ENCODE assay signal across 12 cellular contexts in the genomic region with DNA sequence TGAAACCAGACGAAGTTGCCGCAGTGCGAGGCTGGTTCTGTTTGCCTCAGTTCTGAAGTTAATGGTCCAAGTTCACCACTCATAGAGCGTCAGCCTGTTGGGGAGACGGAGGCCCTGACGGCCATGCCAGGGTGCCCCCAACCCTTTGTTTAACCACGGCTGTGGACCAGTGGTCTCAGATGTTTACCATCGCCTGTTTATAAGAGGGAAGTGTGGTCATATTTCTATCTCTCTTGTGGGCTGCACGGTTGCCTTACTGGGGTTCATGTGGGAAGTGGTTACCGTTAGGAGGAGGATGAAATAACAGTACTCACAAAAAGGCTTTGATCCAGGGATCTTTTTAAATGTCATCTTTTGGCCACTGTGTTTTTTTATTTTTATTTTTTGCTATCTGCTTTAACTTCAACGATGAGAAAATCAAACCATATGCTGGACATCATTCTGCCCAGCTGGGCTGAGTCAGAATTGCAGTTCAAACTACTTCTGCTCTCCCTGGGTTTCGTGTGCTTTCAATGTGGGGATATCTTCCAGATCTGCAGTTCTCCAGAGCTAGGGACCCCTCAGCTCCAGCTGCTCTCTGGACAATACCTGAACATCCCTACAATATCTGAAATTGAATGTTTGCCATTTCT. TPM values are rescaled to one million over a fixed set of nuclear protein-coding genes. Genes with fewer than 3 reads are reported as not detected.
A peak's percentile ranks its signal among the peaks of the same experiment; 100 is the strongest.
DNase-seq lines count a peak whose midpoint lies in the region; ATAC-seq, FAIRE-seq and TF ChIP-seq lines count a peak whose summit lies in the region.
"Had no signal": no experiment of that assay in that cellular context is flagged by ENCODE, and none has a peak within 500 bp of the region (broad histone marks: within the 10 kb centered on the region; RNA-seq: fewer than 3 reads in every experiment).

No MANE protein-coding gene starts in this region.

- no peak for TF ChIP-seq POLR2A in upper lobe of left lung (IDR thresholded peaks at IDR 0.05)

- TF ChIP-seq CTCF in right atrium auricular region (IDR thresholded peaks at IDR 0.05) (no peak), activated B cell treated with CpG ODN at 0.5 μM for 24 hours (IDR thresholded peaks at IDR 0.05) (no peak), upper lobe of left lung (IDR thresholded peaks at IDR 0.05) (no peak), kidney (IDR thresholded peaks at IDR 0.05; ENCODE audit: borderline replicate concordance, extremely low read depth, insufficient read depth) (no peak)

- no peak for FAIRE-seq in kidney (lab: Jason Lieb, UNC)

- peaks cover 30% of the 10 kb centered on the region for H3K36me3 Mint-ChIP-seq in activated B cell treated with CpG ODN at 0.5 μM for 24 hours (ENCODE audit: low read depth)

- TF ChIP-seq EP300 in upper lobe of left lung (IDR thresholded peaks at IDR 0.05) = no peak

- no peak overlapping the region for H3K9ac ChIP-seq in kidney (ENCODE audit: low read length in 2 of 2)

- no peak for DNase-seq in right atrium auricular region (ENCODE audit: low spot score)
- DNase-seq in cardiac septum (ENCODE audit: low spot score) = no peak
- DNase-seq in activated B cell treated with CpG ODN at 0.5 μM for 24 hours = no peak
- DNase-seq in germinal center (ENCODE audit: low spot score) = peak; percentile 38
- no peak for DNase-seq in upper lobe of left lung
- no peak for DNase-seq in kidney
- no peak for DNase-seq in cerebellar nuclear complex (lab: John Stamatoyannopoulos, UW)
- DNase-seq in hippocampal formation (lab: John Stamatoyannopoulos, UW) = no peak
- DNase-seq: activated CD4-positive, alpha-beta T cell treated with anti-CD3 and anti-CD28 coated beads, Interleukin-2, amount 50 U/mL, for 1 hour; NCI-H524 treated with DMSO at 0.1 percent for 48 hours; retina had no signal

- peak overlapping the region; percentile 77 for H3K4me3 Mint-ChIP-seq in activated B cell treated with CpG ODN at 0.5 μM for 24 hours

- POLR2A ChIA-PET in activated B cell treated with CpG ODN at 0.5 μM for 24 hours (lab: Charles Lee) = interaction anchor here (0.7 to 36.9 kb wide), 12 partner anchors 11 to 1779 kb away, joined by 3 to 1703 read pairs (median 4); a partner anchor contains a TSS

- CTCF ChIA-PET in activated B cell treated with CpG ODN at 0.5 μM for 24 hours (lab: Charles Lee) = interaction anchor here (0.6 to 7.8 kb wide), 6 partner anchors 10 to 133 kb away, joined by 3 to 70 read pairs (median 16); a partner anchor contains a TSS

- H3K9me3 ChIP-seq in right atrium auricular region = no peaks in the 10 kb centered on the region
- no peaks in the 10 kb centered on the region for H3K9me3 ChIP-seq in upper lobe of left lung
- H3K9me3 ChIP-seq in kidney (ENCODE audit: control insufficient read depth in 1 of 2, low read length in 2 of 2) = no peaks in the 10 kb centered on the region

- H3K4me1 ChIP-seq in right atrium auricular region (peaks cover 0 to 92% of the 10 kb centered on the region in 2 donors), upper lobe of left lung (peaks cover 64 to 87% (median 75%) of the 10 kb centered on the region in 4 donors), kidney (ENCODE audit: control insufficient read depth in 1 of 2, insufficient read depth in 1 of 2, low read depth in 1 of 2, low read length in 2 of 2) (peaks cover 42 to 56% of the 10 kb centered on the region in 2 donors)

- H3K27ac ChIP-seq in right atrium auricular region (peak overlapping the region; percentile 75 to 80), upper lobe of left lung (peak overlapping the region; percentile 8 to 72 (median 44)), kidney (ENCODE audit: low read depth in 2 of 2, low read length in 2 of 2) (no peak overlapping the region)
- H3K27ac ChIP-seq: C4-2B had no signal

- no peak for ATAC-seq in activated B cell treated with CpG ODN at 0.5 μM for 24 hours (ENCODE audit: low read depth)
- ATAC-seq in upper lobe of left lung (ENCODE audit: low FRiP score in 2 of 2) = no peak

- H3K27me3 ChIP-seq in right atrium auricular region = no peaks in the 10 kb centered on the region
- H3K27me3 ChIP-seq in upper lobe of left lung = no peaks in the 10 kb centered on the region

- intact Hi-C loops in cardiac septum (cut with DNase I) = loop anchor here (2.0 kb wide), 1 partner anchor 18 kb away; a partner anchor contains a TSS
- intact Hi-C loops in activated B cell treated with CpG ODN at 0.5 μM for 24 hours (cut with micrococcal nuclease) = loop anchor here (5.0 to 10.0 kb wide), 4 partner anchors 51 to 462 kb away; a partner anchor contains a TSS
- intact Hi-C loops in kidney (cut with DNase I) = no loop called here

- no peaks in the 10 kb centered on the region for H3K27me3 Mint-ChIP-seq in activated B cell treated with CpG ODN at 0.5 μM for 24 hours

- 71 to 72% methylated on average over 12 of the region's 12 CpGs for WGBS in upper lobe of left lung, 2 donors

- H3K36me3 ChIP-seq in right atrium auricular region (no peaks in the 10 kb centered on the region), upper lobe of left lung (no peaks in the 10 kb centered on the region), kidney (ENCODE audit: control insufficient read depth in 1 of 2, insufficient read depth in 2 of 2, low read length in 2 of 2) (peaks cover 0 to 2% of the 10 kb centered on the region in 2 donors)

- H3K4me3 ChIP-seq in right atrium auricular region (no peak overlapping the region), upper lobe of left lung (no peak overlapping the region), kidney (ENCODE audit: low read length in 2 of 2) (no peak overlapping the region)

- no peaks in the 10 kb centered on the region for H3K9me3 Mint-ChIP-seq in activated B cell treated with CpG ODN at 0.5 μM for 24 hours

- peak overlapping the region; percentile 95 for H3K27ac Mint-ChIP-seq in activated B cell treated with CpG ODN at 0.5 μM for 24 hours

- peaks cover 99% of the 10 kb centered on the region for H3K4me1 Mint-ChIP-seq in activated B cell treated with CpG ODN at 0.5 μM for 24 hours

RNA-seq across cellular contexts. Expression of a gene that starts 17.8 kb away (rescaled TPM):
- total RNA-seq in right atrium auricular region = 10 to 100 TPM; 20.8 to 37.8 TPM
- total RNA-seq in cardiac septum = 18.4 TPM
- 85.9 and 118 TPM in 2 replicates for total RNA-seq in activated B cell treated with CpG ODN at 0.5 μM for 24 hours
- 10 to 100 TPM; 31.7 to 44.5 (median 36.3) TPM for total RNA-seq in upper lobe of left lung
- total RNA-seq in kidney = 58.2 TPM
- polyA plus RNA-seq in kidney (ENCODE audit: insufficient read depth, low read depth, low replicate concordance) = 10.1 TPM

Comparison
In these comparisons a context has a peak if more than half of its experiments do, and no peak if none do; other contexts are left out.
1. H3K27ac ChIP-seq: peak in right atrium auricular region (2 of 2) and upper lobe of left lung (4 of 4); none in kidney (0 of 2).